In genomic region chr7:108313086-108313485, GRCh38 we compare ENCODE assay signal across 23 cellular contexts.
"Had no signal": no experiment of that assay in that cellular context is flagged by ENCODE, and none has a peak within 500 bp of the region (broad histone marks: within the 10 kb centered on the region; RNA-seq: fewer than 3 reads in every experiment).

No MANE protein-coding gene starts in this region.

- H3K27me3 ChIP-seq: brain microvascular endothelial cell, left lung, suprapubic skin, transverse colon, uterus had no signal

- H3K4me1 Mint-ChIP-seq: central memory CD8-positive, alpha-beta T cell; T-helper 17 cell had no signal

- H3K36me3 ChIP-seq: brain microvascular endothelial cell, left lung, prostate gland, suprapubic skin, transverse colon, uterus had no signal

- DNase-seq: activated CD4-positive, alpha-beta T cell treated with anti-CD3 and anti-CD28 coated beads, Interleukin-2, amount 50 U/mL, for 48 hours; activated naive CD4-positive, alpha-beta T cell treated with Interleukin-2 at 50 U/mL for 16 hours; activated naive CD8-positive, alpha-beta T cell treated with anti-CD3 and anti-CD28 coated beads, Interleukin-2, amount 50 U/mL, for 24 hours; activated T-cell treated with anti-CD3 and anti-CD28 coated beads for 4 hours; brain microvascular endothelial cell; glutamatergic neuron; left lung; mammary epithelial cell; right cardiac atrium; small intestine; stimulated activated CD4-positive, alpha-beta T cell treated with anti-CD3 and anti-CD28 coated beads, Interleukin-15, amount 100 ng/mL, for 24 hours; stimulated activated CD4-positive, alpha-beta T cell treated with anti-CD3 and anti-CD28 coated beads, Interleukin-2, amount 100 ng/mL, for 48 hours; T-helper 17 cell; transverse colon; uterus had no signal

- H3K4me3 ChIP-seq: coronary artery, left lung, prostate gland, suprapubic skin, transverse colon, uterus had no signal

- H3K27ac ChIP-seq: brain microvascular endothelial cell, coronary artery, left lung, prostate gland, suprapubic skin, transverse colon, uterus, VCaP had no signal

- H3K27me3 Mint-ChIP-seq: activated naive CD8-positive, alpha-beta T cell treated with anti-CD3 and anti-CD28 coated beads, Interleukin-2, amount 50 U/mL, for 24 hours; central memory CD8-positive, alpha-beta T cell; stimulated activated naive CD8-positive, alpha-beta T cell treated with anti-CD3 and anti-CD28 coated beads, Interleukin-15, Interleukin-2, amounts not matched to agents 100 ng/mL and 50 ng/mL, for 24 hours had no signal

- H3K4me3 Mint-ChIP-seq: activated naive CD8-positive, alpha-beta T cell treated with anti-CD3 and anti-CD28 coated beads, Interleukin-2, amount 50 U/mL, for 24 hours; central memory CD8-positive, alpha-beta T cell; neural crest cell; stimulated activated naive CD8-positive, alpha-beta T cell treated with anti-CD3 and anti-CD28 coated beads, Interleukin-15, Interleukin-2, amounts not matched to agents 100 ng/mL and 50 ng/mL, for 24 hours; T-helper 17 cell had no signal

- H3K9me3 ChIP-seq: left lung, prostate gland, suprapubic skin, transverse colon, uterus had no signal

- H3K9me3 Mint-ChIP-seq: activated naive CD8-positive, alpha-beta T cell treated with anti-CD3 and anti-CD28 coated beads, Interleukin-2, amount 50 U/mL, for 24 hours; activated T-helper 2 cell treated with anti-CD3 and anti-CD28 coated beads, Interferon-gamma antibody, Interleukin-2, Interleukin-4, amounts not matched to agents 10 μg/mL and 5 μg/mL and 100 μg/mL, durations not matched to agents 14 hours and 24 hours and 36 hours; central memory CD8-positive, alpha-beta T cell; neural crest cell had no signal

- H3K27ac Mint-ChIP-seq: activated naive CD8-positive, alpha-beta T cell treated with anti-CD3 and anti-CD28 coated beads, Interleukin-2, amount 50 U/mL, for 24 hours; activated T-helper 2 cell treated with anti-CD3 and anti-CD28 coated beads, Interferon-gamma antibody, Interleukin-2, Interleukin-4, amounts not matched to agents 10 μg/mL and 5 μg/mL and 100 μg/mL, durations not matched to agents 14 hours and 24 hours and 36 hours; stimulated activated naive CD8-positive, alpha-beta T cell treated with anti-CD3 and anti-CD28 coated beads, Interleukin-15, Interleukin-2, amounts not matched to agents 100 ng/mL and 50 ng/mL, for 24 hours; T-helper 17 cell had no signal

- H3K4me1 ChIP-seq: left lung, prostate gland, transverse colon, uterus had no signal
